Comparison of ENCODE assay signal across 16 cellular contexts in genomic region chr1:180551997-180552396, GRCh38. TPM values are rescaled to one million over a fixed set of nuclear protein-coding genes. Genes with fewer than 3 reads are reported as not detected.
A peak's percentile ranks its signal among the peaks of the same experiment; 100 is the strongest.
DNase-seq lines count a peak whose midpoint lies in the region; ATAC-seq, FAIRE-seq and TF ChIP-seq lines count a peak whose summit lies in the region.
"Had no signal": no experiment of that assay in that cellular context is flagged by ENCODE, and none has a peak within 500 bp of the region (broad histone marks: within the 10 kb centered on the region; RNA-seq: fewer than 3 reads in every experiment).

No MANE protein-coding gene starts in this region.

- H3K4me3 ChIP-seq in IMR-90 (ENCODE audit: insufficient read depth, low read depth, low read length) (no peak overlapping the region), keratinocyte (ENCODE audit: control insufficient read depth in 2 of 3, extremely low read depth in 1 of 3, insufficient read depth in 2 of 3, low read depth in 1 of 3, low read length in 3 of 3) (no peak overlapping the region), neuronal stem cell (ENCODE audit: low read length in 2 of 2) (no peak overlapping the region), lower lobe of right lung (no peak overlapping the region)

- no peak overlapping the region for H3K56ac ChIP-seq in IMR-90 (ENCODE audit: extremely low read depth, insufficient read depth, low read length)

- POLR2A ChIA-PET in IMR-90 (lab: Charles Lee; ENCODE audit: unreplicated experiment): interaction anchor here (0.6 kb wide), 1 partner anchor 367 kb away, joined by 3 read pairs; no protein-coding TSS in a partner anchor

- H3K4ac ChIP-seq in IMR-90 (ENCODE audit: low read depth, low read length) (no peak overlapping the region), neuronal stem cell (ENCODE audit: low read length) (no peak overlapping the region)

- DNase-seq in IMR-90: no peak
- no peak for DNase-seq in keratinocyte (ENCODE audit: low read depth, low spot score)
- DNase-seq in neuronal stem cell (ENCODE audit: low spot score): no peak
- DNase-seq in lower lobe of right lung: no peak
- no peak for DNase-seq in immature natural killer cell
- DNase-seq: AML-193; Caco-2; CD4-positive, alpha-beta T cell; GF-D8; H9; KG1 had no signal

- no peak overlapping the region for H2BK12ac ChIP-seq in neuronal stem cell (ENCODE audit: low read length)

- no peak overlapping the region for H2BK20ac ChIP-seq in IMR-90 (ENCODE audit: low read depth, low read length)

- no peaks in the 10 kb centered on the region for H3K27me3 ChIP-seq in IMR-90 (ENCODE audit: control insufficient read depth, insufficient read depth, low read length)
- H3K27me3 ChIP-seq in keratinocyte (ENCODE audit: control insufficient read depth, extremely low read depth, insufficient read depth, low read length): no peaks in the 10 kb centered on the region
- no peaks in the 10 kb centered on the region for H3K27me3 ChIP-seq in neuronal stem cell (ENCODE audit: control insufficient read depth in 3 of 3, insufficient read depth in 3 of 3, low read depth in 1 of 3, low read length in 3 of 3)
- H3K27me3 ChIP-seq in lower lobe of right lung (ENCODE audit: low read depth): no peaks in the 10 kb centered on the region

- H4K20me1 ChIP-seq in IMR-90 (ENCODE audit: insufficient read depth, low read length) (no peaks in the 10 kb centered on the region), keratinocyte (ENCODE audit: control insufficient read depth, extremely low read depth, insufficient read depth, low read length) (no peaks in the 10 kb centered on the region)

- no peak overlapping the region for H3K9ac ChIP-seq in IMR-90 (ENCODE audit: low read depth, low read length)
- H3K9ac ChIP-seq in keratinocyte (ENCODE audit: control insufficient read depth, extremely low read depth, insufficient read depth, low read length): no peak overlapping the region
- no peak overlapping the region for H3K9ac ChIP-seq in neuronal stem cell (ENCODE audit: low read depth, low read length, poor library complexity)

- H3K36me3 ChIP-seq in IMR-90 (ENCODE audit: control insufficient read depth, insufficient read depth, low read length): no peaks in the 10 kb centered on the region
- no peaks in the 10 kb centered on the region for H3K36me3 ChIP-seq in keratinocyte (ENCODE audit: control insufficient read depth in 2 of 2, extremely low read depth in 1 of 2, insufficient read depth in 2 of 2, low read length in 2 of 2)
- H3K36me3 ChIP-seq in neuronal stem cell (replicated peaks in 1 of 2; ENCODE audit: control insufficient read depth in 2 of 2, insufficient read depth in 2 of 2, low read length in 2 of 2): no peaks in the 10 kb centered on the region
- no peaks in the 10 kb centered on the region for H3K36me3 ChIP-seq in lower lobe of right lung

- H2AFZ ChIP-seq in IMR-90 (replicated peaks; ENCODE audit: low read length, poor library complexity) (no peak overlapping the region), keratinocyte (ENCODE audit: control insufficient read depth, low read length) (no peak overlapping the region), neuronal stem cell (ENCODE audit: low read length) (peak overlapping the region; percentile 0)

- H2BK120ac ChIP-seq in IMR-90 (ENCODE audit: low read depth, low read length) (no peak overlapping the region), neuronal stem cell (ENCODE audit: low read depth, low read length) (no peak overlapping the region)

- H3K9me3 ChIP-seq in IMR-90 (ENCODE audit: control insufficient read depth, insufficient read depth, low read length) (no peaks in the 10 kb centered on the region), keratinocyte (ENCODE audit: control insufficient read depth, low read depth, low read length) (no peaks in the 10 kb centered on the region), neuronal stem cell (replicated peaks in 1 of 2; ENCODE audit: control insufficient read depth in 2 of 2, insufficient read depth in 1 of 2, low read depth in 1 of 2, low read length in 2 of 2) (no peaks in the 10 kb centered on the region), lower lobe of right lung (no peaks in the 10 kb centered on the region)
- H3K9me3 ChIP-seq: Caco-2 had no signal

- no peak overlapping the region for H3K23ac ChIP-seq in IMR-90 (ENCODE audit: low read depth, low read length)
- no peak overlapping the region for H3K23ac ChIP-seq in neuronal stem cell (ENCODE audit: low read depth, low read length, poor library complexity)

- H2BK15ac ChIP-seq in IMR-90 (ENCODE audit: low read depth, low read length): no peak overlapping the region
- no peak overlapping the region for H2BK15ac ChIP-seq in neuronal stem cell (ENCODE audit: low read length)

- peak; percentile 34 for FAIRE-seq in keratinocyte (lab: Jason Lieb, UNC)
- FAIRE-seq: H1 had no signal

- dilution Hi-C loops in IMR-90 (cut with HindIII; ENCODE audit: low sequenced_read_pairs, unreplicated experiment): no loop called here
- dilution Hi-C loops in keratinocyte (cut with MboI; ENCODE audit: extremely low pct_ligation_motif_present, low sequenced_read_pairs): no loop called here

- H4K8ac ChIP-seq in IMR-90 (ENCODE audit: low read depth in 2 of 2, low read length in 2 of 2): no peak overlapping the region
- H4K8ac ChIP-seq in neuronal stem cell (ENCODE audit: low read depth, low read length): no peak overlapping the region

- H3K4me1 ChIP-seq in IMR-90 (ENCODE audit: control insufficient read depth, insufficient read depth, low read length): no peaks in the 10 kb centered on the region
- H3K4me1 ChIP-seq in keratinocyte (ENCODE audit: control insufficient read depth, extremely low read depth, insufficient read depth, low read length): no peaks in the 10 kb centered on the region
- peaks cover 12 to 18% of the 10 kb centered on the region in 2 donors for H3K4me1 ChIP-seq in neuronal stem cell (ENCODE audit: control insufficient read depth in 2 of 2, insufficient read depth in 1 of 2, low read depth in 1 of 2, low read length in 2 of 2)
- no peaks in the 10 kb centered on the region for H3K4me1 ChIP-seq in lower lobe of right lung

- no peaks in the 10 kb centered on the region for H3K9me3 Mint-ChIP-seq in immature natural killer cell
- H3K9me3 Mint-ChIP-seq: CD4-positive, alpha-beta T cell; H9; IgD-negative memory B cell had no signal

- H2AK9ac ChIP-seq in IMR-90 (replicated peaks; ENCODE audit: low read depth, low read length, poor library complexity): no peak overlapping the region

- H3K4me2 ChIP-seq in IMR-90 (ENCODE audit: low read depth, low read length) (no peak overlapping the region), keratinocyte (ENCODE audit: control insufficient read depth, extremely low read depth, insufficient read depth, low read depth, low read length) (no peak overlapping the region), neuronal stem cell (ENCODE audit: insufficient read depth, low read length, poor library complexity, severe bottlenecking) (no peak overlapping the region)

- no peak overlapping the region for H3K27ac Mint-ChIP-seq in immature natural killer cell
- H3K27ac Mint-ChIP-seq: CD4-positive, alpha-beta T cell; H9; IgD-negative memory B cell had no signal

- no TSS peak for BruUV-seq in IMR-90 (replicated peaks; lab: Mats Ljungman, UMichigan)

- CTCF ChIA-PET in IMR-90 (lab: Yijun Ruan, JAX): no interaction called here

- H2BK5ac ChIP-seq in IMR-90 (ENCODE audit: low read depth, low read length, poor library complexity, severe bottlenecking): no peak overlapping the region
- no peak overlapping the region for H2BK5ac ChIP-seq in neuronal stem cell (ENCODE audit: low read length)

- TF ChIP-seq CTCF in IMR-90 (conservative IDR thresholded peaks at IDR 0.05; ENCODE audit: low read depth, low read length) (no peak), keratinocyte (optimal IDR thresholded peaks at IDR 0.05 in 1 of 3, IDR thresholded peaks at IDR 0.05 in 1 of 3, conservative IDR thresholded peaks at IDR 0.05 in 1 of 3; ENCODE audit: extremely low read depth in 1 of 3, insufficient read depth in 2 of 3, low read length in 3 of 3) (no peak), lower lobe of right lung (IDR thresholded peaks at IDR 0.05) (no peak)

- H3K27me3 Mint-ChIP-seq in immature natural killer cell (ENCODE audit: low read depth in 3 of 3): peaks cover 0 to under 1% (median 0%) of the 10 kb centered on the region in 3 donors
- H3K27me3 Mint-ChIP-seq: CD4-positive, alpha-beta T cell had no signal

- no peaks in the 10 kb centered on the region for H3K4me1 Mint-ChIP-seq in immature natural killer cell
- H3K4me1 Mint-ChIP-seq: IgD-negative memory B cell had no signal

- H3K4me3 Mint-ChIP-seq in immature natural killer cell: no peak overlapping the region
- H3K4me3 Mint-ChIP-seq: CD4-positive, alpha-beta T cell; H9; IgD-negative memory B cell had no signal

- in situ Hi-C loops in IMR-90 (cut with MboI; ENCODE audit: low sequenced_read_pairs): no loop called here

- H3K79me1 ChIP-seq in IMR-90 (ENCODE audit: low read depth in 1 of 2, low read length in 2 of 2): no peaks in the 10 kb centered on the region
- no peaks in the 10 kb centered on the region for H3K79me1 ChIP-seq in neuronal stem cell (ENCODE audit: low read depth, low read length)

- H2AK5ac ChIP-seq in IMR-90 (ENCODE audit: low read depth, low read length): no peak overlapping the region
- H2AK5ac ChIP-seq in neuronal stem cell (ENCODE audit: low read depth, low read length): no peak overlapping the region

- no peak overlapping the region for H4K91ac ChIP-seq in IMR-90 (ENCODE audit: insufficient read depth, low read depth, low read length)
- no peak overlapping the region for H4K91ac ChIP-seq in neuronal stem cell (ENCODE audit: low read depth, low read length, poor library complexity)

- H3K9me1 ChIP-seq in IMR-90 (ENCODE audit: insufficient read depth, low read length) (no peaks in the 10 kb centered on the region; the same call in 1 of the 2 replicates), keratinocyte (ENCODE audit: control insufficient read depth, extremely low read depth, insufficient read depth, low read length) (no peaks in the 10 kb centered on the region)

- WGBS in IMR-90 (ENCODE audit: extremely low coverage in 2 of 2, insufficient read length in 1 of 2), 2 experiments: no CpG with 5 or more reads among the region's 1 CpG
- WGBS in neuronal stem cell (ENCODE audit: extremely low coverage in 2 of 2, insufficient read length in 2 of 2, insufficient replicate concordance in 1 of 2), 2 donors: no CpG with 5 or more reads among the region's 1 CpG

- intact Hi-C loops in IMR-90 (cut with micrococcal nuclease) (no loop called here), lower lobe of right lung (cut with DNase I) (no loop called here)

- H3K27ac ChIP-seq in IMR-90 (ENCODE audit: insufficient read depth, low read length): no peak overlapping the region
- H3K27ac ChIP-seq in keratinocyte (ENCODE audit: control insufficient read depth, insufficient read depth, low read length): no peak overlapping the region
- no peak overlapping the region for H3K27ac ChIP-seq in neuronal stem cell (replicated peaks; ENCODE audit: low read length)
- H3K27ac ChIP-seq in lower lobe of right lung: no peak overlapping the region
- H3K27ac ChIP-seq: C4-2B had no signal

- H3K14ac ChIP-seq in IMR-90 (replicated peaks; ENCODE audit: low read depth, low read length) (no peak overlapping the region), neuronal stem cell (ENCODE audit: low read length) (no peak overlapping the region)

- ATAC-seq in IMR-90 (ENCODE audit: low read depth): no peak
- no peak for ATAC-seq in lower lobe of right lung
- no peak for ATAC-seq in HG03432 (IDR thresholded peaks at IDR 0.05; ENCODE audit: unreplicated experiment)

- H3K36me3 Mint-ChIP-seq in immature natural killer cell: no peaks in the 10 kb centered on the region
- H3K36me3 Mint-ChIP-seq: IgD-negative memory B cell had no signal

- H3K18ac ChIP-seq in IMR-90 (ENCODE audit: low read depth, low read length) (no peak overlapping the region), neuronal stem cell (ENCODE audit: low read length) (no peak overlapping the region)

- H3K79me2 ChIP-seq in keratinocyte (ENCODE audit: control insufficient read depth, insufficient read depth, low read length): no peaks in the 10 kb centered on the region

- TF ChIP-seq POLR2A in IMR-90 (IDR thresholded peaks at IDR 0.05; ENCODE audit: low read depth, low read length): no peak

- no peak for TF ChIP-seq RAD21 in IMR-90 (IDR thresholded peaks at IDR 0.05; ENCODE audit: low read length)

- no peak overlapping the region for H4K5ac ChIP-seq in IMR-90 (ENCODE audit: low read depth, low read length)

RNA-seq across cellular contexts. Expression of gene OVAAL, which starts 6.8 kb away (rescaled TPM):
- not detected in 2 replicates for total RNA-seq in IMR-90 (2012; rRNA removed)
- not detected in 2 replicates for polyA plus RNA-seq in IMR-90 (2012; rRNA removed)
- 0.03 TPM in 1 of 2 replicates, not detected in the other for polyA plus RNA-seq in IMR-90 (2012; cell fraction: cytosol; rRNA removed)
- not detected in 2 replicates for polyA plus RNA-seq in IMR-90 (2012; cell fraction: nucleus; rRNA removed; ENCODE audit: low replicate concordance)
- polyA plus RNA-seq in keratinocyte: not detected in 3 replicates
- polyA plus RNA-seq in keratinocyte (2011; ENCODE audit: low read depth): not detected
- polyA plus RNA-seq in keratinocyte (2011; cell fraction: cytosol; rRNA removed): not detected in 2 replicates
- polyA plus RNA-seq in keratinocyte (2011; cell fraction: nucleus; rRNA removed): not detected in 2 replicates
- not detected in 2 replicates for polyA plus RNA-seq in keratinocyte (2012; ENCODE audit: low replicate concordance)
- polyA minus RNA-seq in keratinocyte: not detected in 3 replicates
- polyA minus RNA-seq in keratinocyte (2011; cell fraction: cytosol; rRNA and poly(A)+ RNA removed): not detected
- polyA minus RNA-seq in keratinocyte (2011; cell fraction: nucleus; rRNA and poly(A)+ RNA removed): not detected in 2 replicates
- not detected for polyA plus RNA-seq in neuronal stem cell (2013, experiment 1 of 2)
- not detected for polyA plus RNA-seq in neuronal stem cell (2013, experiment 2 of 2)
- not detected for total RNA-seq in lower lobe of right lung
- not detected for polyA plus RNA-seq in immature natural killer cell
- total RNA-seq: Caco-2; CD4-positive, alpha-beta T cell; H1; H9 had no signal
- polyA plus RNA-seq: BJ, H1, IgD-negative memory B cell had no signal

RNA-seq across cellular contexts. Expression of gene ACBD6, which starts 49.6 kb away (rescaled TPM):
- 52.5 and 83.3 TPM in 2 replicates for total RNA-seq in IMR-90 (2012; rRNA removed)
- 54.4 and 59.1 TPM in 2 replicates for polyA plus RNA-seq in IMR-90 (2012; rRNA removed)
- 32.3 and 41.6 TPM in 2 replicates for polyA plus RNA-seq in IMR-90 (2012; cell fraction: cytosol; rRNA removed)
- polyA plus RNA-seq in IMR-90 (2012; cell fraction: nucleus; rRNA removed; ENCODE audit: low replicate concordance): 95.2 and 130 TPM in 2 replicates
- 47.5 to 53.6 TPM (median 50.5 TPM) in 3 replicates for polyA plus RNA-seq in keratinocyte
- 30.2 TPM for polyA plus RNA-seq in keratinocyte (2011; ENCODE audit: low read depth)
- polyA plus RNA-seq in keratinocyte (2011; cell fraction: cytosol; rRNA removed): 52.9 and 66.8 TPM in 2 replicates
- 86.1 and 94.6 TPM in 2 replicates for polyA plus RNA-seq in keratinocyte (2011; cell fraction: nucleus; rRNA removed)
- polyA plus RNA-seq in keratinocyte (2012; ENCODE audit: low replicate concordance): 50.4 and 54.0 TPM in 2 replicates
- 56.5 to 87.7 TPM (median 72.0 TPM) in 3 replicates for polyA minus RNA-seq in keratinocyte
- polyA minus RNA-seq in keratinocyte (2011; cell fraction: cytosol; rRNA and poly(A)+ RNA removed): 34.0 TPM
- polyA minus RNA-seq in keratinocyte (2011; cell fraction: nucleus; rRNA and poly(A)+ RNA removed): 44.4 and 74.8 TPM in 2 replicates
- polyA plus RNA-seq in neuronal stem cell (2013, experiment 1 of 2): 42.4 TPM
- 40.3 TPM for polyA plus RNA-seq in neuronal stem cell (2013, experiment 2 of 2)
- 37.4 TPM for total RNA-seq in lower lobe of right lung
- polyA plus RNA-seq in immature natural killer cell: 10 to 100 TPM; 30.5 to 39.2 (median 38.1) TPM
